8 cellular contexts compared by ENCODE assay signal in the genomic region with DNA sequence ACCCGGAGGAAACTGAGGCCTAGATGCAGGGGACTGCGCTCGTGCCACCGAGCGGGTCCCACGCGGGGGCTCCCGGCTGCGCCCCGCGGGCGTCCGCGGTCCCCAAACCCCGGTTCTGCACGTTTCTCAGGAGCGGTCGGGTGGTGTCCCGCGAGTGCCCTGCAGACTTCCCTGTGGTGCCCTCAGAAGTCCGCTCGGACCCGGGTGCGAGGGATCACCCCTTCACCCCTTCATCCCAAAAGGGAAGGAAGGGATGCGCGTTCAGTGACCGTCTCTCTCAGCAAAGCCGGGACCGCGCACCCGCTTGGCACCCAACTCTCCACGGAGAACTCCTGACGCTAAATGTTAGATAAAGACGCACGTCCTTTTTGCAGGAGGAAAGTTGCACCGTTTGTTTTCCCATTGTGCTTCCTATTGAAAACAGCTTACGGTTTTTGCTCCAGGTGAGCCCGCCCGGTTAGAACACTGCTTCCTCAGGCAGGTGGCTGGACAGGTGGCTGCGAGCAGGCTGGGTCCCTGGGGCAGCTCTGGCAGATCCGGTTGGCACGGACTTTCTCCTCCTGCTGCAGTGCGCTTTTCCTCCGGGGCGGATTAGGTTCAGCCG. TPM values are rescaled to one million over a fixed set of nuclear protein-coding genes. Genes with fewer than 3 reads are reported as not detected.
DNase-seq lines count a peak whose midpoint lies in the region; ATAC-seq lines count a peak whose summit lies in the region.

No MANE protein-coding gene starts in this region.

- peak; percentile 8 for ATAC-seq in HG02571 (IDR thresholded peaks at IDR 0.05; ENCODE audit: unreplicated experiment)
- no peak for ATAC-seq in effector memory CD8-positive, alpha-beta T cell (replicated peaks)

- H3K9ac ChIP-seq in SK-N-MC (ENCODE audit: insufficient read length) (peak overlapping the region; percentile 82), mucosa of stomach (ENCODE audit: low read length) (peak overlapping the region; percentile 61)

- H3K9me3 Mint-ChIP-seq in effector memory CD8-positive, alpha-beta T cell, result no peaks in the 10 kb centered on the region

- H3K4me1 ChIP-seq in mucosa of stomach (ENCODE audit: control insufficient read depth, insufficient read depth, low read length), result peaks cover 39% of the 10 kb centered on the region

- H3K27ac ChIP-seq in SK-N-MC, result no peak overlapping the region

- H3K27me3 Mint-ChIP-seq in effector memory CD8-positive, alpha-beta T cell, result no peaks in the 10 kb centered on the region

- peak overlapping the region; percentile 91 for H3K4me3 Mint-ChIP-seq in effector memory CD8-positive, alpha-beta T cell

- DNase-seq in Daoy (ENCODE audit: low read depth) (peak; percentile 20), SK-N-MC (ENCODE audit: low read depth, low spot score) (no peak), COLO829 (ENCODE audit: low spot score) (no peak), NCI-H187 (lab: John Stamatoyannopoulos, UW) (no peak), KG1 (lab: John Stamatoyannopoulos, UW) (no peak)
- DNase-seq in effector memory CD8-positive, alpha-beta T cell, result peak in 1 of 3 experiments; percentile 16

- H3K27ac Mint-ChIP-seq in effector memory CD8-positive, alpha-beta T cell, result peak overlapping the region; percentile 58 to 88

- H3K36me3 Mint-ChIP-seq in effector memory CD8-positive, alpha-beta T cell (ENCODE audit: insufficient read depth), result peaks cover 26% of the 10 kb centered on the region

- no peaks in the 10 kb centered on the region for H3K9me3 ChIP-seq in SK-N-MC (ENCODE audit: low read depth, low read length)
- no peaks in the 10 kb centered on the region for H3K9me3 ChIP-seq in mucosa of stomach (ENCODE audit: control insufficient read depth, low read length)

- H3K4me1 Mint-ChIP-seq in effector memory CD8-positive, alpha-beta T cell (ENCODE audit: low read depth in 2 of 2), result peaks cover 57 to 63% of the 10 kb centered on the region in 2 donors

- H3K4me3 ChIP-seq in SK-N-MC (peak overlapping the region; percentile 90), mucosa of stomach (ENCODE audit: low read length) (peak overlapping the region; percentile 44)

- peaks cover 41% of the 10 kb centered on the region for H3K36me3 ChIP-seq in SK-N-MC (ENCODE audit: insufficient read depth, low read length)
- H3K36me3 ChIP-seq in mucosa of stomach (ENCODE audit: control insufficient read depth, insufficient read depth, low read length), result no peaks in the 10 kb centered on the region

- H3K27me3 ChIP-seq in mucosa of stomach (ENCODE audit: control insufficient read depth, insufficient read depth, low read length), result no peaks in the 10 kb centered on the region

RNA-seq across cellular contexts. Expression of a gene that starts 0.8 kb away (rescaled TPM):
- total RNA-seq in Daoy (2014; rRNA removed; shearing (Covaris generic)), result 13.5 TPM in 2 replicates

RNA-seq across cellular contexts. Expression of a gene that starts 47.5 kb away (rescaled TPM):
- total RNA-seq in Daoy (2014; rRNA removed; shearing (Covaris generic)), result not detected in 2 replicates
